Comparison of ENCODE assay signal across 1 cellular context in the genomic region with DNA sequence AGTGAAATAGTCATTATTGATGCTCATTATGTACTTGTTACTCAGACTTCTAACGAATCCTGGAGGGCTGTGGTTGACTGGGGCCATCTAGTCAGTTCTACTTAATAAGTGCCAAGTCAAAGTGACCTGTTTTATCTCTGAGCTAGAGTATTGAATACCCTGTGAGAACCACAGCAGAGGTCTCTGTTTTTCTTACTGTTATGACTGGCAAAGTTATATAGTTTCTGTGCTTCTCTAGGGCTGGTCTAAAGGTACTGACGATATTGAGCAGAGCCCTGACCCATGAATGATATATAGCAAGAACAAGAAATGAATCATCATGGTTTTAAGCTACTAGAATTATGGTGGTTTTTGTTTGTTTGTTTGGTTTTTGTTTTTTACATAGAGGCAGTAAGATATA.
TF ChIP-seq lines count a peak whose summit lies in the region.

No MANE protein-coding gene starts in this region.

TF ChIP-seq in K562, 482 proteins besides CTCF, POLR2A, EP300 and RAD21 (continued from another document):
- TF ChIP-seq, protein P1, sequence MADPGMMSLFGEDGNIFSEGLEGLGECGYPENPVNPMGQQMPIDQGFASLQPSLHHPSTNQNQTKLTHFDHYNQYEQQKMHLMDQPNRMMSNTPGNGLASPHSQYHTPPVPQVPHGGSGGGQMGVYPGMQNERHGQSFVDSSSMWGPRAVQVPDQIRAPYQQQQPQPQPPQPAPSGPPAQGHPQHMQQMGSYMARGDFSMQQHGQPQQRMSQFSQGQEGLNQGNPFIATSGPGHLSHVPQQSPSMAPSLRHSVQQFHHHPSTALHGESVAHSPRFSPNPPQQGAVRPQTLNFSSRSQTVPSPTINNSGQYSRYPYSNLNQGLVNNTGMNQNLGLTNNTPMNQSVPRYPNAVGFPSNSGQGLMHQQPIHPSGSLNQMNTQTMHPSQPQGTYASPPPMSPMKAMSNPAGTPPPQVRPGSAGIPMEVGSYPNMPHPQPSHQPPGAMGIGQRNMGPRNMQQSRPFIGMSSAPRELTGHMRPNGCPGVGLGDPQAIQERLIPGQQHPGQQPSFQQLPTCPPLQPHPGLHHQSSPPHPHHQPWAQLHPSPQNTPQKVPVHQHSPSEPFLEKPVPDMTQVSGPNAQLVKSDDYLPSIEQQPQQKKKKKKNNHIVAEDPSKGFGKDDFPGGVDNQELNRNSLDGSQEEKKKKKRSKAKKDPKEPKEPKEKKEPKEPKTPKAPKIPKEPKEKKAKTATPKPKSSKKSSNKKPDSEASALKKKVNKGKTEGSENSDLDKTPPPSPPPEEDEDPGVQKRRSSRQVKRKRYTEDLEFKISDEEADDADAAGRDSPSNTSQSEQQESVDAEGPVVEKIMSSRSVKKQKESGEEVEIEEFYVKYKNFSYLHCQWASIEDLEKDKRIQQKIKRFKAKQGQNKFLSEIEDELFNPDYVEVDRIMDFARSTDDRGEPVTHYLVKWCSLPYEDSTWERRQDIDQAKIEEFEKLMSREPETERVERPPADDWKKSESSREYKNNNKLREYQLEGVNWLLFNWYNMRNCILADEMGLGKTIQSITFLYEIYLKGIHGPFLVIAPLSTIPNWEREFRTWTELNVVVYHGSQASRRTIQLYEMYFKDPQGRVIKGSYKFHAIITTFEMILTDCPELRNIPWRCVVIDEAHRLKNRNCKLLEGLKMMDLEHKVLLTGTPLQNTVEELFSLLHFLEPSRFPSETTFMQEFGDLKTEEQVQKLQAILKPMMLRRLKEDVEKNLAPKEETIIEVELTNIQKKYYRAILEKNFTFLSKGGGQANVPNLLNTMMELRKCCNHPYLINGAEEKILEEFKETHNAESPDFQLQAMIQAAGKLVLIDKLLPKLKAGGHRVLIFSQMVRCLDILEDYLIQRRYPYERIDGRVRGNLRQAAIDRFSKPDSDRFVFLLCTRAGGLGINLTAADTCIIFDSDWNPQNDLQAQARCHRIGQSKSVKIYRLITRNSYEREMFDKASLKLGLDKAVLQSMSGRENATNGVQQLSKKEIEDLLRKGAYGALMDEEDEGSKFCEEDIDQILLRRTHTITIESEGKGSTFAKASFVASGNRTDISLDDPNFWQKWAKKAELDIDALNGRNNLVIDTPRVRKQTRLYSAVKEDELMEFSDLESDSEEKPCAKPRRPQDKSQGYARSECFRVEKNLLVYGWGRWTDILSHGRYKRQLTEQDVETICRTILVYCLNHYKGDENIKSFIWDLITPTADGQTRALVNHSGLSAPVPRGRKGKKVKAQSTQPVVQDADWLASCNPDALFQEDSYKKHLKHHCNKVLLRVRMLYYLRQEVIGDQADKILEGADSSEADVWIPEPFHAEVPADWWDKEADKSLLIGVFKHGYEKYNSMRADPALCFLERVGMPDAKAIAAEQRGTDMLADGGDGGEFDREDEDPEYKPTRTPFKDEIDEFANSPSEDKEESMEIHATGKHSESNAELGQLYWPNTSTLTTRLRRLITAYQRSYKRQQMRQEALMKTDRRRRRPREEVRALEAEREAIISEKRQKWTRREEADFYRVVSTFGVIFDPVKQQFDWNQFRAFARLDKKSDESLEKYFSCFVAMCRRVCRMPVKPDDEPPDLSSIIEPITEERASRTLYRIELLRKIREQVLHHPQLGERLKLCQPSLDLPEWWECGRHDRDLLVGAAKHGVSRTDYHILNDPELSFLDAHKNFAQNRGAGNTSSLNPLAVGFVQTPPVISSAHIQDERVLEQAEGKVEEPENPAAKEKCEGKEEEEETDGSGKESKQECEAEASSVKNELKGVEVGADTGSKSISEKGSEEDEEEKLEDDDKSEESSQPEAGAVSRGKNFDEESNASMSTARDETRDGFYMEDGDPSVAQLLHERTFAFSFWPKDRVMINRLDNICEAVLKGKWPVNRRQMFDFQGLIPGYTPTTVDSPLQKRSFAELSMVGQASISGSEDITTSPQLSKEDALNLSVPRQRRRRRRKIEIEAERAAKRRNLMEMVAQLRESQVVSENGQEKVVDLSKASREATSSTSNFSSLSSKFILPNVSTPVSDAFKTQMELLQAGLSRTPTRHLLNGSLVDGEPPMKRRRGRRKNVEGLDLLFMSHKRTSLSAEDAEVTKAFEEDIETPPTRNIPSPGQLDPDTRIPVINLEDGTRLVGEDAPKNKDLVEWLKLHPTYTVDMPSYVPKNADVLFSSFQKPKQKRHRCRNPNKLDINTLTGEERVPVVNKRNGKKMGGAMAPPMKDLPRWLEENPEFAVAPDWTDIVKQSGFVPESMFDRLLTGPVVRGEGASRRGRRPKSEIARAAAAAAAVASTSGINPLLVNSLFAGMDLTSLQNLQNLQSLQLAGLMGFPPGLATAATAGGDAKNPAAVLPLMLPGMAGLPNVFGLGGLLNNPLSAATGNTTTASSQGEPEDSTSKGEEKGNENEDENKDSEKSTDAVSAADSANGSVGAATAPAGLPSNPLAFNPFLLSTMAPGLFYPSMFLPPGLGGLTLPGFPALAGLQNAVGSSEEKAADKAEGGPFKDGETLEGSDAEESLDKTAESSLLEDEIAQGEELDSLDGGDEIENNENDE (IDR thresholded peaks at IDR 0.05; ENCODE audit: low read depth, low read length), result no peak
- no peak for TF ChIP-seq EHMT2 (IDR thresholded peaks at IDR 0.05)
- no peak for TF ChIP-seq CCNT2 (IDR thresholded peaks at IDR 0.05; ENCODE audit: borderline replicate concordance, extremely low read depth, insufficient read length, low read depth, low read length)
- TF ChIP-seq, protein P2, sequence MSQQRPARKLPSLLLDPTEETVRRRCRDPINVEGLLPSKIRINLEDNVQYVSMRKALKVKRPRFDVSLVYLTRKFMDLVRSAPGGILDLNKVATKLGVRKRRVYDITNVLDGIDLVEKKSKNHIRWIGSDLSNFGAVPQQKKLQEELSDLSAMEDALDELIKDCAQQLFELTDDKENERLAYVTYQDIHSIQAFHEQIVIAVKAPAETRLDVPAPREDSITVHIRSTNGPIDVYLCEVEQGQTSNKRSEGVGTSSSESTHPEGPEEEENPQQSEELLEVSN (IDR thresholded peaks at IDR 0.05; ENCODE audit: borderline replicate concordance in 1 of 2, extremely low read depth in 1 of 2, insufficient read depth in 1 of 2, insufficient read length in 1 of 2, low read depth in 1 of 2, low read length in 1 of 2, poor library complexity in 1 of 2, severe bottlenecking in 1 of 2), result no peak
- no peak for TF ChIP-seq RCOR1 (IDR thresholded peaks at IDR 0.05; ENCODE audit: borderline replicate concordance in 1 of 2, low read depth in 2 of 2, low read length in 2 of 2)
- no peak for TF ChIP-seq ZNF586 (CRISPR knock-in tag; conservative IDR thresholded peaks at IDR 0.05)
- no peak for TF ChIP-seq GATAD2A (IDR thresholded peaks at IDR 0.05)
- no peak for TF ChIP-seq TSC22D4 (tag; IDR thresholded peaks at IDR 0.05)
- no peak for TF ChIP-seq DPF2 (IDR thresholded peaks at IDR 0.05)
- no peak for TF ChIP-seq RBM22 (IDR thresholded peaks at IDR 0.05; ENCODE audit: low read depth, low read length, poor library complexity, severe bottlenecking)
- TF ChIP-seq ZNF778 (CRISPR knock-in tag; IDR thresholded peaks at IDR 0.05), result no peak
